Comparison of ENCODE assay signal across 9 cellular contexts in genomic region chr11:12842933-12843636, GRCh38.
A peak's percentile ranks its signal among the peaks of the same experiment; 100 is the strongest.
DNase-seq lines count a peak whose midpoint lies in the region; ATAC-seq and TF ChIP-seq lines count a peak whose summit lies in the region.
"Had no signal": no experiment of that assay in that cellular context is flagged by ENCODE, and none has a peak within 500 bp of the region (broad histone marks: within the 10 kb centered on the region; RNA-seq: fewer than 3 reads in every experiment).

No MANE protein-coding gene starts in this region.

- H3K4me1 ChIP-seq in HUES48 (ENCODE audit: control insufficient read depth, insufficient read depth, low read length) (peaks cover 66% of the 10 kb centered on the region), esophagus muscularis mucosa (peaks cover 48 to 70% (median 56%) of the 10 kb centered on the region in 4 donors), skeletal muscle satellite cell (ENCODE audit: control insufficient read depth, insufficient read depth, low read length) (peaks cover 85% of the 10 kb centered on the region)

- TF ChIP-seq POLR2A in esophagus muscularis mucosa (IDR thresholded peaks at IDR 0.05; ENCODE audit: low read depth): no peak

- no peak overlapping the region for H3K27ac Mint-ChIP-seq in activated CD4-positive, alpha-beta memory T cell treated with anti-CD3 and anti-CD28 coated beads for 36 hours

- DNase-seq in NCI-H774 (lab: John Stamatoyannopoulos, UW): peak; percentile 81
- DNase-seq in esophagus muscularis mucosa (ENCODE audit: extremely low spot score): no peak
- DNase-seq in GM10248 (ENCODE audit: extremely low spot score): no peak
- no peak for DNase-seq in activated CD4-positive, alpha-beta memory T cell treated with anti-CD3 and anti-CD28 coated beads for 36 hours
- no peak for DNase-seq in Kasumi-1 (lab: John Stamatoyannopoulos, UW)

- H3K4me3 Mint-ChIP-seq in activated CD4-positive, alpha-beta memory T cell treated with anti-CD3 and anti-CD28 coated beads for 36 hours: no peak overlapping the region

- H3K4me3 ChIP-seq in HUES48 (ENCODE audit: low read depth, low read length) (no peak overlapping the region), esophagus muscularis mucosa (no peak overlapping the region), skeletal muscle satellite cell (ENCODE audit: low read length) (no peak overlapping the region)

- intact Hi-C loops in esophagus muscularis mucosa (cut with DNase I): no loop called here
- intact Hi-C loops in activated CD4-positive, alpha-beta memory T cell treated with anti-CD3 and anti-CD28 coated beads for 36 hours (cut with micrococcal nuclease): no loop called here

- H3K27me3 Mint-ChIP-seq in activated CD4-positive, alpha-beta memory T cell treated with anti-CD3 and anti-CD28 coated beads for 36 hours: peaks cover 2% of the 10 kb centered on the region

- H3K9ac ChIP-seq in HUES48 (ENCODE audit: low read depth, low read length): no peak overlapping the region
- H3K9ac ChIP-seq in skeletal muscle satellite cell (ENCODE audit: low read depth, low read length): peak overlapping the region; percentile 44

- CTCF ChIA-PET in GM10248 (lab: Yijun Ruan, JAX): no interaction called here
- CTCF ChIA-PET in activated CD4-positive, alpha-beta memory T cell treated with anti-CD3 and anti-CD28 coated beads for 36 hours (lab: Charles Lee): no interaction called here

- H3K27ac ChIP-seq in HUES48 (ENCODE audit: low read depth, low read length) (peak overlapping the region; percentile 39), esophagus muscularis mucosa (replicated peaks in 1 of 4) (peak overlapping the region in 3 of 4 donors; percentile 16 to 36 (median 29))
- H3K27ac ChIP-seq: foreskin keratinocyte had no signal

- POLR2A ChIA-PET in GM10248 (lab: Yijun Ruan, JAX): no interaction called here
- POLR2A ChIA-PET in activated CD4-positive, alpha-beta memory T cell treated with anti-CD3 and anti-CD28 coated beads for 36 hours (lab: Charles Lee): no interaction called here

- 48% methylated on average over 6 of the region's 6 CpGs for WGBS in esophagus muscularis mucosa

- no peak for TF ChIP-seq CTCF in esophagus muscularis mucosa (IDR thresholded peaks at IDR 0.05)
- TF ChIP-seq CTCF in GM10248 (IDR thresholded peaks at IDR 0.05; ENCODE audit: control extremely low read depth, extremely low read depth, low read depth, missing control alignments): no peak

- H3K36me3 ChIP-seq in HUES48 (ENCODE audit: control insufficient read depth, insufficient read depth, low read length) (no peaks in the 10 kb centered on the region), esophagus muscularis mucosa (no peaks in the 10 kb centered on the region), skeletal muscle satellite cell (ENCODE audit: insufficient read depth, low read length) (no peaks in the 10 kb centered on the region)

- H3K4me2 ChIP-seq in skeletal muscle satellite cell (ENCODE audit: low read length): peak overlapping the region; percentile 53

- no peak for ATAC-seq in HG03159 (IDR thresholded peaks at IDR 0.05; ENCODE audit: unreplicated experiment)

- H3K4me1 Mint-ChIP-seq in activated CD4-positive, alpha-beta memory T cell treated with anti-CD3 and anti-CD28 coated beads for 36 hours (ENCODE audit: low read depth): peaks cover 11% of the 10 kb centered on the region

- no peaks in the 10 kb centered on the region for H3K9me3 Mint-ChIP-seq in activated CD4-positive, alpha-beta memory T cell treated with anti-CD3 and anti-CD28 coated beads for 36 hours

- no peaks in the 10 kb centered on the region for H3K27me3 ChIP-seq in HUES48 (ENCODE audit: control insufficient read depth, insufficient read depth, low read length)
- H3K27me3 ChIP-seq in esophagus muscularis mucosa: no peaks in the 10 kb centered on the region
- H3K27me3 ChIP-seq in skeletal muscle satellite cell (ENCODE audit: control insufficient read depth, insufficient read depth, low read length): no peaks in the 10 kb centered on the region
- H3K27me3 ChIP-seq: foreskin keratinocyte had no signal

- no peak for TF ChIP-seq EP300 in esophagus muscularis mucosa (IDR thresholded peaks at IDR 0.05)

- H3K9me3 ChIP-seq in HUES48 (ENCODE audit: control insufficient read depth, insufficient read depth, low read length): no peaks in the 10 kb centered on the region
- H3K9me3 ChIP-seq in esophagus muscularis mucosa: no peaks in the 10 kb centered on the region
- no peaks in the 10 kb centered on the region for H3K9me3 ChIP-seq in skeletal muscle satellite cell (replicated peaks; ENCODE audit: low read length)

- no peaks in the 10 kb centered on the region for H3K36me3 Mint-ChIP-seq in activated CD4-positive, alpha-beta memory T cell treated with anti-CD3 and anti-CD28 coated beads for 36 hours
